ENCODE assay signal across 21 cellular contexts in the genomic region with DNA sequence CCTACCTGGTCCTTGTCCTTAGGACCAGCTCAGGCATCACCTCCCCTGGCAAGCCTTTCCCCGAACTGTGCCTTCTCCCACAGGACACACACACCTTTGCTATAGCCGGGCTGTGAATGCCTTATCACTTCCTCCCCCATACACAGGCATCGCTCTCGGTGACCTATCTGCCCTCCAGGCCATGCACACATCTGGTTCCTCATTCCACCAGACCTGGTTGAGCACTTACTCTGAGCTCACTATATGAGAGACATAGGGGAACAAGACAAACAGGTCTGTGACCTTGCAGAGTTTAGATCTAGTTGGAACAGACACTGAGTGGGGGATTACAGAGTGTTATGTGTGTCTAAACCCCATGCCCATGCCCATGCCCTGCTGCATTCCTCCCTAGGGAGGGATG. TPM values are rescaled to one million over a fixed set of nuclear protein-coding genes. Genes with fewer than 3 reads are reported as not detected.
A peak's percentile ranks its signal among the peaks of the same experiment; 100 is the strongest.
DNase-seq lines count a peak whose midpoint lies in the region; ATAC-seq, FAIRE-seq and TF ChIP-seq lines count a peak whose summit lies in the region.
"Had no signal": no experiment of that assay in that cellular context is flagged by ENCODE, and none has a peak within 500 bp of the region (broad histone marks: within the 10 kb centered on the region; RNA-seq: fewer than 3 reads in every experiment).

No MANE protein-coding gene starts in this region.

- TF ChIP-seq EP300 in HepG2 (IDR thresholded peaks at IDR 0.05; ENCODE audit: low read depth in 2 of 2, low read length in 2 of 2): no peak
- TF ChIP-seq EP300 in HepG2 (CRISPR knock-in tag; IDR thresholded peaks at IDR 0.05; ENCODE audit: borderline replicate concordance): no peak

- H3K36me3 ChIP-seq in liver (ENCODE audit: control insufficient read depth in 4 of 4, insufficient read depth in 3 of 4, low read depth in 1 of 4, low read length in 3 of 4): no peaks in the 10 kb centered on the region
- no peaks in the 10 kb centered on the region for H3K36me3 ChIP-seq in HepG2 (replicated peaks in 1 of 2; ENCODE audit: control insufficient read depth in 1 of 2, insufficient read depth in 2 of 2, low read length in 2 of 2)
- H3K36me3 ChIP-seq in HAP-1 (replicated peaks): no peaks in the 10 kb centered on the region

- POLR2A ChIA-PET in HepG2 (lab: Yijun Ruan, JAX): interaction anchor here (1.1 kb wide), 1 partner anchor 105 kb away, joined by 3 read pairs; no protein-coding TSS in a partner anchor

- H3K27ac ChIP-seq in liver (ENCODE audit: low read depth in 1 of 2, low read length in 2 of 2) (no peak overlapping the region), HepG2 (ENCODE audit: extremely low read length, insufficient read depth, low read length) (no peak overlapping the region)

- H3K4me3 ChIP-seq in liver (ENCODE audit: low read depth in 1 of 3, low read length in 3 of 3) (no peak overlapping the region), HepG2 (replicated peaks in 1 of 3; ENCODE audit: insufficient read depth in 1 of 3, low read depth in 2 of 3, low read length in 3 of 3) (no peak overlapping the region), HAP-1 (no peak overlapping the region)

- DNase-seq in HepG2 (ENCODE audit: low spot score) (no peak), SKM-1 (lab: John Stamatoyannopoulos, UW; ENCODE audit: unreplicated experiment) (peak; percentile 22), AG08396 (ENCODE audit: low spot score) (no peak), HAP-1 (ENCODE audit: low spot score in 2 of 2) (no peak)
- DNase-seq in stimulated activated naive CD4-positive, alpha-beta T cell treated with Interleukin-2 at 50 U/mL for 16 hours (lab: John Stamatoyannopoulos, UW): no peak
- no peak for DNase-seq in activated CD4-positive, alpha-beta T cell treated with anti-CD3 and anti-CD28 coated beads for 1 hour
- DNase-seq: activated gamma-delta T cell; DND-41; NCI-H1048; NCI-H524 treated with DMSO at 0.1 percent for 48 hours; stimulated activated naive CD4-positive, alpha-beta T cell had no signal

- peaks cover 14% of the 10 kb centered on the region for H3K79me2 ChIP-seq in HepG2 (ENCODE audit: insufficient read depth, low read length)

- H3K27me3 ChIP-seq in liver (ENCODE audit: control insufficient read depth in 4 of 4, insufficient read depth in 4 of 4, low read length in 3 of 4) (no peaks in the 10 kb centered on the region), HepG2 (ENCODE audit: control insufficient read depth in 1 of 2, insufficient read depth in 2 of 2, low read length in 2 of 2) (no peaks in the 10 kb centered on the region; a peak in 1 of 5 replicates), HAP-1 (ENCODE audit: low read depth) (peaks cover 3% of the 10 kb centered on the region; the same call in 1 of the 2 replicates)

- no peak overlapping the region for H3K4me2 ChIP-seq in HepG2 (ENCODE audit: low read depth, low read length)

- ATAC-seq in HepG2 (no peak), esophagus mucosa (peak; percentile 68)
- ATAC-seq: WTC11 had no signal

- CTCF ChIA-PET in HepG2 (lab: Yijun Ruan, JAX; ENCODE audit: low intra/inter-chr PET ratio, low total read pairs): interaction anchor here (5.9 kb wide), 1 partner anchor 105 kb away, joined by 73 read pairs; no protein-coding TSS in a partner anchor

- no peak for TF ChIP-seq POLR2A in HepG2 (IDR thresholded peaks at IDR 0.05; ENCODE audit: insufficient read depth in 1 of 2, low read depth in 2 of 2, low read length in 2 of 2)

- H3K9me3 ChIP-seq in liver (ENCODE audit: control insufficient read depth in 4 of 4, low read length in 3 of 4) (no peaks in the 10 kb centered on the region), HepG2 (ENCODE audit: low read length) (no peaks in the 10 kb centered on the region), HAP-1 (peaks cover 6% of the 10 kb centered on the region)

- TF ChIP-seq RAD21 in liver (IDR thresholded peaks at IDR 0.05) (no peak), HepG2 (CRISPR knock-in tag; IDR thresholded peaks at IDR 0.05) (no peak)

- in situ Hi-C loops in HepG2 (cut with HindIII; ENCODE audit: extremely low pct_ligation_motif_present, low pct_unique_long_range_greater_than_20kb): loop anchor here (5.0 kb wide), 1 partner anchor 105 kb away; no protein-coding TSS in a partner anchor
- in situ Hi-C loops in HAP-1 (cut with MboI; ENCODE audit: low sequenced_read_pairs): loop anchor here (5.0 kb wide), 1 partner anchor 100 kb away; no protein-coding TSS in a partner anchor

- H4K20me1 ChIP-seq in HepG2 (ENCODE audit: insufficient read depth, low read length): peaks cover 10% of the 10 kb centered on the region

- H3K9ac ChIP-seq in liver (ENCODE audit: low read depth in 1 of 2, low read length in 2 of 2) (no peak overlapping the region), HepG2 (ENCODE audit: insufficient read depth, low read depth, low read length) (no peak overlapping the region)

- WGBS in liver: 80% methylated on average over 4 of the region's 4 CpGs
- WGBS in HepG2 (ENCODE audit: low lambda C conversion rate): 77% methylated on average over 4 of the region's 4 CpGs

- BruUV-seq in HepG2 (replicated peaks; lab: Mats Ljungman, UMichigan): no TSS peak

- intact Hi-C loops in HepG2 (cut with micrococcal nuclease; ENCODE audit: unreplicated experiment): no loop called here

- no peak overlapping the region for H2AFZ ChIP-seq in HepG2 (ENCODE audit: low read length)

- FAIRE-seq in HepG2 (lab: Jason Lieb, UNC): no peak
- FAIRE-seq: keratinocyte, urothelium cell line had no signal

- no peak for TF ChIP-seq CTCF in liver (IDR thresholded peaks at IDR 0.05; ENCODE audit: low read depth, low read length, missing input control)
- no peak for TF ChIP-seq CTCF in HepG2 (CRISPR knock-in tag; IDR thresholded peaks at IDR 0.05)

- peaks cover 12 to 28% (median 26%) of the 10 kb centered on the region in 4 donors for H3K4me1 ChIP-seq in liver (ENCODE audit: control insufficient read depth in 4 of 4, insufficient read depth in 4 of 4, low read length in 3 of 4)
- peaks cover 53% of the 10 kb centered on the region for H3K4me1 ChIP-seq in HepG2 (ENCODE audit: insufficient read depth, low read length)
- H3K4me1 ChIP-seq in HAP-1: peaks cover 3% of the 10 kb centered on the region; the same call in 1 of the 2 replicates

RNA-seq across cellular contexts. Expression of gene BCR, which starts 3.1 kb away (rescaled TPM):
- total RNA-seq in liver (10 to 100 TPM; 16.4 to 35.6 TPM), HepG2 (2016; rRNA removed; fragmentation: Illumina TruSeq; extraction: Trizol) (33.6 and 35.4 TPM in 2 replicates), esophagus mucosa (39.7 TPM)
- polyA plus RNA-seq in liver (10 to 100 TPM in 1 of 2 donors, 1 to 10 TPM in 1; 7.4 to 20.2 TPM), HepG2 (2011; rRNA removed) (19.9 and 21.9 TPM in 2 replicates)
- total RNA-seq in HepG2 (2016; cell fraction: cytosol; rRNA removed; fragmentation: Illumina TruSeq; extraction: Trizol; ENCODE audit: low read depth): 10.9 and 12.3 TPM in 2 replicates
- 29.4 and 37.4 TPM in 2 replicates for total RNA-seq in HepG2 (2016; cell fraction: insoluble cytoplasmic fraction; rRNA removed; fragmentation: Illumina TruSeq; extraction: Trizol)
- 17.4 and 22.3 TPM in 2 replicates for total RNA-seq in HepG2 (2016; cell fraction: membrane; rRNA removed; fragmentation: Illumina TruSeq; extraction: Trizol)
- 26.4 and 32.2 TPM in 2 replicates for total RNA-seq in HepG2 (2016; cell fraction: nucleus; rRNA removed; fragmentation: Illumina TruSeq; extraction: Trizol)
- polyA plus RNA-seq in HepG2 (2011; cell fraction: cytosol; rRNA removed): 28.9 and 33.8 TPM in 2 replicates
- polyA plus RNA-seq in HepG2 (2011; cell fraction: nucleus; rRNA removed): 66.0 and 71.9 TPM in 2 replicates
- polyA plus RNA-seq in HepG2 (2012): 21.2 and 25.3 TPM in 2 replicates
- polyA plus RNA-seq in HepG2 (2016; cell fraction: cytosol; fragmentation: Illumina TruSeq; extraction: Trizol; ENCODE audit: low read depth): 2.3 and 4.6 TPM in 2 replicates
- polyA plus RNA-seq in HepG2 (2016; cell fraction: insoluble cytoplasmic fraction; fragmentation: Illumina TruSeq; extraction: Trizol; ENCODE audit: low read depth): 26.5 and 34.8 TPM in 2 replicates
- 11.6 and 12.9 TPM in 2 replicates for polyA plus RNA-seq in HepG2 (2016; cell fraction: membrane; fragmentation: Illumina TruSeq; extraction: Trizol; ENCODE audit: low read depth)
- polyA plus RNA-seq in HepG2 (2016; cell fraction: nucleus; fragmentation: Illumina TruSeq; extraction: Trizol; ENCODE audit: insufficient read depth, low read depth): 45.4 and 51.6 TPM in 2 replicates
- polyA minus RNA-seq in HepG2 (2011; rRNA and poly(A)+ RNA removed; ENCODE audit: low replicate concordance): 67.7 and 82.7 TPM in 2 replicates
- polyA minus RNA-seq in HepG2 (2011; cell fraction: cytosol; rRNA and poly(A)+ RNA removed): 43.0 and 57.5 TPM in 2 replicates
- 24.6 and 32.1 TPM in 2 replicates for polyA minus RNA-seq in HepG2 (2011; cell fraction: nucleus; rRNA and poly(A)+ RNA removed)

RNA-seq across cellular contexts. Expression of gene RAB36, which starts 31.9 kb away (rescaled TPM):
- total RNA-seq in liver (under 1 TPM; 0.33 to 0.42 TPM), HepG2 (2016; rRNA removed; fragmentation: Illumina TruSeq; extraction: Trizol) (0.20 and 0.24 TPM in 2 replicates), esophagus mucosa (4.1 TPM)
- polyA plus RNA-seq in liver (under 1 TPM; 0.22 to 0.56 TPM), HepG2 (2011; rRNA removed) (0.86 and 1.0 TPM in 2 replicates)
- total RNA-seq in HepG2 (2016; cell fraction: cytosol; rRNA removed; fragmentation: Illumina TruSeq; extraction: Trizol; ENCODE audit: low read depth): 0.10 TPM in 1 of 2 replicates, not detected in the other
- 0.24 and 0.37 TPM in 2 replicates for total RNA-seq in HepG2 (2016; cell fraction: insoluble cytoplasmic fraction; rRNA removed; fragmentation: Illumina TruSeq; extraction: Trizol)
- 0.12 and 0.17 TPM in 2 replicates for total RNA-seq in HepG2 (2016; cell fraction: membrane; rRNA removed; fragmentation: Illumina TruSeq; extraction: Trizol)
- 0.19 TPM in 2 replicates for total RNA-seq in HepG2 (2016; cell fraction: nucleus; rRNA removed; fragmentation: Illumina TruSeq; extraction: Trizol)
- 0.74 and 0.89 TPM in 2 replicates for polyA plus RNA-seq in HepG2 (2011; cell fraction: cytosol; rRNA removed)
- polyA plus RNA-seq in HepG2 (2011; cell fraction: nucleus; rRNA removed): 0.59 and 0.71 TPM in 2 replicates
- 0.49 and 0.95 TPM in 2 replicates for polyA plus RNA-seq in HepG2 (2012)
- 0.03 and 0.05 TPM in 2 replicates for polyA plus RNA-seq in HepG2 (2016; cell fraction: cytosol; fragmentation: Illumina TruSeq; extraction: Trizol; ENCODE audit: low read depth)
- 0.22 and 0.23 TPM in 2 replicates for polyA plus RNA-seq in HepG2 (2016; cell fraction: insoluble cytoplasmic fraction; fragmentation: Illumina TruSeq; extraction: Trizol; ENCODE audit: low read depth)
- polyA plus RNA-seq in HepG2 (2016; cell fraction: membrane; fragmentation: Illumina TruSeq; extraction: Trizol; ENCODE audit: low read depth): 0.14 and 0.15 TPM in 2 replicates
- 0.19 and 0.33 TPM in 2 replicates for polyA plus RNA-seq in HepG2 (2016; cell fraction: nucleus; fragmentation: Illumina TruSeq; extraction: Trizol; ENCODE audit: insufficient read depth, low read depth)
- polyA minus RNA-seq in HepG2 (2011; rRNA and poly(A)+ RNA removed; ENCODE audit: low replicate concordance): 0.02 and 2.6 TPM in 2 replicates
- polyA minus RNA-seq in HepG2 (2011; cell fraction: cytosol; rRNA and poly(A)+ RNA removed): 0.44 and 0.49 TPM in 2 replicates
- 0.37 and 0.64 TPM in 2 replicates for polyA minus RNA-seq in HepG2 (2011; cell fraction: nucleus; rRNA and poly(A)+ RNA removed)

RNA-seq across cellular contexts. Expression of gene RSPH14, which starts 35.4 kb away (rescaled TPM):
- total RNA-seq in liver: under 1 TPM in 1 of 2 donors, not detected in 1; 0.09 TPM
- not detected for polyA plus RNA-seq in liver
- 1.1 and 1.3 TPM in 2 replicates for total RNA-seq in HepG2 (2016; rRNA removed; fragmentation: Illumina TruSeq; extraction: Trizol)
- total RNA-seq in HepG2 (2016; cell fraction: cytosol; rRNA removed; fragmentation: Illumina TruSeq; extraction: Trizol; ENCODE audit: low read depth): 0.35 and 0.71 TPM in 2 replicates
- total RNA-seq in HepG2 (2016; cell fraction: insoluble cytoplasmic fraction; rRNA removed; fragmentation: Illumina TruSeq; extraction: Trizol): 0.67 and 1.0 TPM in 2 replicates
- total RNA-seq in HepG2 (2016; cell fraction: membrane; rRNA removed; fragmentation: Illumina TruSeq; extraction: Trizol): 0.40 and 1.1 TPM in 2 replicates
- 0.94 TPM in 1 of 2 replicates, not detected in the other for total RNA-seq in HepG2 (2016; cell fraction: nucleus; rRNA removed; fragmentation: Illumina TruSeq; extraction: Trizol)
- polyA plus RNA-seq in HepG2 (2011; rRNA removed): 0.86 and 1.2 TPM in 2 replicates
- 0.55 and 0.93 TPM in 2 replicates for polyA plus RNA-seq in HepG2 (2011; cell fraction: cytosol; rRNA removed)
- polyA plus RNA-seq in HepG2 (2011; cell fraction: nucleus; rRNA removed): 0.48 and 0.50 TPM in 2 replicates
- 0.58 and 2.0 TPM in 2 replicates for polyA plus RNA-seq in HepG2 (2012)
- 0.60 and 0.71 TPM in 2 replicates for polyA plus RNA-seq in HepG2 (2016; cell fraction: cytosol; fragmentation: Illumina TruSeq; extraction: Trizol; ENCODE audit: low read depth)
- 0.40 and 1.1 TPM in 2 replicates for polyA plus RNA-seq in HepG2 (2016; cell fraction: insoluble cytoplasmic fraction; fragmentation: Illumina TruSeq; extraction: Trizol; ENCODE audit: low read depth)
- 0.47 and 2.4 TPM in 2 replicates for polyA plus RNA-seq in HepG2 (2016; cell fraction: membrane; fragmentation: Illumina TruSeq; extraction: Trizol; ENCODE audit: low read depth)
- 1.6 and 2.0 TPM in 2 replicates for polyA plus RNA-seq in HepG2 (2016; cell fraction: nucleus; fragmentation: Illumina TruSeq; extraction: Trizol; ENCODE audit: insufficient read depth, low read depth)
- 1.4 TPM in 1 of 2 replicates, not detected in the other for polyA minus RNA-seq in HepG2 (2011; rRNA and poly(A)+ RNA removed; ENCODE audit: low replicate concordance)
- not detected in 2 replicates for polyA minus RNA-seq in HepG2 (2011; cell fraction: cytosol; rRNA and poly(A)+ RNA removed)
- polyA minus RNA-seq in HepG2 (2011; cell fraction: nucleus; rRNA and poly(A)+ RNA removed): 1.0 and 1.4 TPM in 2 replicates
- not detected for total RNA-seq in esophagus mucosa
- total RNA-seq: A673, cardiac septum, mesenteric fat pad, WTC11 had no signal
- polyA plus RNA-seq: CD14-positive monocyte, fibroblast of lung, keratinocyte had no signal
